Comparison of ENCODE assay signal across 13 cellular contexts in genomic region chr1:89865498-89866385, GRCh38. TPM values are rescaled to one million over a fixed set of nuclear protein-coding genes. Genes with fewer than 3 reads are reported as not detected.
DNase-seq lines count a peak whose midpoint lies in the region; ATAC-seq, FAIRE-seq and TF ChIP-seq lines count a peak whose summit lies in the region.
"Had no signal": no experiment of that assay in that cellular context is flagged by ENCODE, and none has a peak within 500 bp of the region (broad histone marks: within the 10 kb centered on the region; RNA-seq: fewer than 3 reads in every experiment).

No MANE protein-coding gene starts in this region.

- FAIRE-seq in HepG2 (lab: Jason Lieb, UNC): no peak
- FAIRE-seq: TTC549 had no signal

- H3K36me3 ChIP-seq in right lobe of liver (peaks cover 0 to 9% (median 0%) of the 10 kb centered on the region in 4 donors), HepG2 (replicated peaks in 1 of 2; ENCODE audit: control insufficient read depth in 1 of 2, insufficient read depth in 2 of 2, low read length in 2 of 2) (peaks cover 9 to 45% of the 10 kb centered on the region in 2 experiments; a peak in 4 of 5 replicates), left ventricle myocardium inferior (peaks cover 14% of the 10 kb centered on the region), Caco-2 (ENCODE audit: control insufficient read depth, insufficient read depth, low read length) (no peaks in the 10 kb centered on the region)

- CTCF ChIA-PET in HepG2 (lab: Yijun Ruan, JAX; ENCODE audit: low intra/inter-chr PET ratio, low total read pairs): no interaction called here
- CTCF ChIA-PET in Caco-2 (lab: Charles Lee): no interaction called here

- no peak overlapping the region for H3K4me3 ChIP-seq in right lobe of liver
- no peak overlapping the region for H3K4me3 ChIP-seq in HepG2 (replicated peaks in 1 of 3; ENCODE audit: insufficient read depth in 1 of 3, low read depth in 2 of 3, low read length in 3 of 3)
- H3K4me3 ChIP-seq in left ventricle myocardium inferior: no peak overlapping the region
- no peak overlapping the region for H3K4me3 ChIP-seq in Caco-2 (ENCODE audit: low read depth, low read length)
- H3K4me3 ChIP-seq: heart left ventricle had no signal

- ATAC-seq in right lobe of liver: peak; percentile 12 to 72 (median 26)
- no peak for ATAC-seq in HepG2
- ATAC-seq in sciatic nerve: no peak

- peaks cover 68% of the 10 kb centered on the region for H3K4me1 Mint-ChIP-seq in activated T-helper 1 cell treated with anti-CD3 and anti-CD28 coated beads, Interleukin-12 subunit alpha, Interleukin-12 subunit beta, Interleukin-2, Interleukin-4 antibody, amounts not matched to agents 30 ng/mL and 10 ng/mL and 1 ng/mL, durations not matched to agents 14 hours and 24 hours and 36 hours (ENCODE audit: low read depth)
- peaks cover 14% of the 10 kb centered on the region for H3K4me1 Mint-ChIP-seq in Caco-2 (ENCODE audit: low read depth, unreplicated experiment)

- no peak for TF ChIP-seq POLR2A in right lobe of liver (IDR thresholded peaks at IDR 0.05)
- TF ChIP-seq POLR2A in HepG2 (IDR thresholded peaks at IDR 0.05; ENCODE audit: insufficient read depth in 1 of 2, low read depth in 2 of 2, low read length in 2 of 2): no peak

- no peaks in the 10 kb centered on the region for H3K27me3 Mint-ChIP-seq in activated T-helper 1 cell treated with anti-CD3 and anti-CD28 coated beads, Interleukin-12 subunit alpha, Interleukin-12 subunit beta, Interleukin-2, Interleukin-4 antibody, amounts not matched to agents 30 ng/mL and 10 ng/mL and 1 ng/mL, durations not matched to agents 14 hours and 24 hours and 36 hours (ENCODE audit: insufficient read depth)
- no peaks in the 10 kb centered on the region for H3K27me3 Mint-ChIP-seq in Caco-2 (ENCODE audit: insufficient read depth, unreplicated experiment)

- in situ Hi-C loops in HepG2 (cut with HindIII; ENCODE audit: extremely low pct_ligation_motif_present, low pct_unique_long_range_greater_than_20kb): no loop called here

- H3K9me3 ChIP-seq in right lobe of liver (no peaks in the 10 kb centered on the region), HepG2 (ENCODE audit: low read length) (no peaks in the 10 kb centered on the region), left ventricle myocardium inferior (replicated peaks) (no peaks in the 10 kb centered on the region), Caco-2 (no peaks in the 10 kb centered on the region)
- H3K9me3 ChIP-seq: heart left ventricle had no signal

- H3K27ac Mint-ChIP-seq in activated T-helper 1 cell treated with anti-CD3 and anti-CD28 coated beads, Interleukin-12 subunit alpha, Interleukin-12 subunit beta, Interleukin-2, Interleukin-4 antibody, amounts not matched to agents 30 ng/mL and 10 ng/mL and 1 ng/mL, durations not matched to agents 14 hours and 24 hours and 36 hours: peak overlapping the region; percentile 25
- no peak overlapping the region for H3K27ac Mint-ChIP-seq in Caco-2 (ENCODE audit: unreplicated experiment)

- TF ChIP-seq RAD21 in HepG2 (CRISPR knock-in tag; IDR thresholded peaks at IDR 0.05): no peak

- TF ChIP-seq EP300 in HepG2 (IDR thresholded peaks at IDR 0.05; ENCODE audit: low read depth in 2 of 2, low read length in 2 of 2) (no peak), HepG2 (CRISPR knock-in tag; IDR thresholded peaks at IDR 0.05; ENCODE audit: borderline replicate concordance) (no peak)

- H3K27ac ChIP-seq in right lobe of liver: peak overlapping the region in 1 of 3 donors; percentile 21
- no peak overlapping the region for H3K27ac ChIP-seq in HepG2 (ENCODE audit: extremely low read length, insufficient read depth, low read length)
- H3K27ac ChIP-seq in left ventricle myocardium inferior (replicated peaks): peak overlapping the region; percentile 31

- WGBS in right lobe of liver (ENCODE audit: insufficient coverage, low coverage, low lambda C conversion rate, missing lambda C conversion rate): 62% methylated on average over 4 of the region's 4 CpGs
- 94% methylated on average over 4 of the region's 4 CpGs for WGBS in HepG2 (ENCODE audit: low lambda C conversion rate)

- peaks cover 20% of the 10 kb centered on the region for H3K79me2 ChIP-seq in HepG2 (ENCODE audit: insufficient read depth, low read length)

- peaks cover 0 to 12% (median 3%) of the 10 kb centered on the region in 4 donors for H3K4me1 ChIP-seq in right lobe of liver
- peaks cover 37% of the 10 kb centered on the region for H3K4me1 ChIP-seq in HepG2 (ENCODE audit: insufficient read depth, low read length)
- peaks cover 20% of the 10 kb centered on the region for H3K4me1 ChIP-seq in left ventricle myocardium inferior
- 0 out of 2 replicates have a peak, but pooled peaks cover 5% of the 10 kb centered on the region for H3K4me1 ChIP-seq in Caco-2

- H3K36me3 Mint-ChIP-seq in activated T-helper 1 cell treated with anti-CD3 and anti-CD28 coated beads, Interleukin-12 subunit alpha, Interleukin-12 subunit beta, Interleukin-2, Interleukin-4 antibody, amounts not matched to agents 30 ng/mL and 10 ng/mL and 1 ng/mL, durations not matched to agents 14 hours and 24 hours and 36 hours (ENCODE audit: low read depth): peaks cover 52% of the 10 kb centered on the region
- peaks cover 28% of the 10 kb centered on the region for H3K36me3 Mint-ChIP-seq in Caco-2 (ENCODE audit: insufficient read depth, unreplicated experiment)

- H3K9me3 Mint-ChIP-seq in activated T-helper 1 cell treated with anti-CD3 and anti-CD28 coated beads, Interleukin-12 subunit alpha, Interleukin-12 subunit beta, Interleukin-2, Interleukin-4 antibody, amounts not matched to agents 30 ng/mL and 10 ng/mL and 1 ng/mL, durations not matched to agents 14 hours and 24 hours and 36 hours: no peaks in the 10 kb centered on the region
- H3K9me3 Mint-ChIP-seq in Caco-2 (ENCODE audit: unreplicated experiment): no peaks in the 10 kb centered on the region

- BruUV-seq in HepG2 (replicated peaks; lab: Mats Ljungman, UMichigan) (no TSS peak), Caco-2 (replicated peaks; lab: Mats Ljungman, UMichigan) (no TSS peak)

- DNase-seq in right lobe of liver (no peak), HepG2 (ENCODE audit: low spot score) (no peak), left ventricle myocardium inferior (no peak), Caco-2 (no peak), SIG-M5 (lab: John Stamatoyannopoulos, UW) (no peak), sciatic nerve (ENCODE audit: low spot score) (no peak), DMS 273 (lab: John Stamatoyannopoulos, UW; ENCODE audit: unreplicated experiment) (no peak)
- DNase-seq in activated T-helper 1 cell treated with anti-CD3 and anti-CD28 coated beads, Interleukin-12 subunit alpha, Interleukin-12 subunit beta, Interleukin-2, Interleukin-4 antibody, amounts not matched to agents 30 ng/mL and 10 ng/mL and 1 ng/mL, durations not matched to agents 14 hours and 24 hours and 36 hours (ENCODE audit: low spot score): no peak
- DNase-seq: amygdala, heart left ventricle, NCI-H510A treated with DMSO at 0.1 percent for 48 hours had no signal

- POLR2A ChIA-PET in HepG2 (lab: Yijun Ruan, JAX) (no interaction called here), Caco-2 (lab: Charles Lee) (no interaction called here)

- no peak overlapping the region for H2AFZ ChIP-seq in HepG2 (ENCODE audit: low read length)

- H3K4me3 Mint-ChIP-seq in activated T-helper 1 cell treated with anti-CD3 and anti-CD28 coated beads, Interleukin-12 subunit alpha, Interleukin-12 subunit beta, Interleukin-2, Interleukin-4 antibody, amounts not matched to agents 30 ng/mL and 10 ng/mL and 1 ng/mL, durations not matched to agents 14 hours and 24 hours and 36 hours: no peak overlapping the region
- no peak overlapping the region for H3K4me3 Mint-ChIP-seq in Caco-2 (ENCODE audit: unreplicated experiment)
- H3K4me3 Mint-ChIP-seq: CD14-positive monocyte had no signal

- H4K20me1 ChIP-seq in HepG2 (ENCODE audit: insufficient read depth, low read length): no peaks in the 10 kb centered on the region; the same call in 1 of the 2 replicates

- TF ChIP-seq CTCF in right lobe of liver (IDR thresholded peaks at IDR 0.05) (no peak), HepG2 (CRISPR knock-in tag; IDR thresholded peaks at IDR 0.05) (no peak), left ventricle myocardium inferior (IDR thresholded peaks at IDR 0.05; ENCODE audit: borderline replicate concordance) (no peak), Caco-2 (IDR thresholded peaks at IDR 0.05; ENCODE audit: insufficient read depth in 1 of 2, low read depth in 1 of 2, low read length in 1 of 2, severe bottlenecking in 1 of 2, unreplicated experiment in 1 of 2) (no peak)

- no peaks in the 10 kb centered on the region for H3K27me3 ChIP-seq in right lobe of liver
- H3K27me3 ChIP-seq in HepG2 (ENCODE audit: control insufficient read depth in 1 of 2, insufficient read depth in 2 of 2, low read length in 2 of 2): no peaks in the 10 kb centered on the region
- no peaks in the 10 kb centered on the region for H3K27me3 ChIP-seq in left ventricle myocardium inferior (ENCODE audit: low read depth)
- no peaks in the 10 kb centered on the region for H3K27me3 ChIP-seq in Caco-2 (replicated peaks; ENCODE audit: control insufficient read depth, insufficient read depth, low read length)
- H3K27me3 ChIP-seq: heart left ventricle had no signal

- intact Hi-C loops in right lobe of liver (cut with DNase I) (no loop called here), HepG2 (cut with micrococcal nuclease; ENCODE audit: unreplicated experiment) (no loop called here), left ventricle myocardium inferior (cut with micrococcal nuclease) (no loop called here), Caco-2 (cut with micrococcal nuclease; ENCODE audit: unreplicated experiment) (no loop called here), sciatic nerve (cut with DNase I) (no loop called here)
- intact Hi-C loops in activated T-helper 1 cell treated with anti-CD3 and anti-CD28 coated beads, Interleukin-12 subunit alpha, Interleukin-12 subunit beta, Interleukin-2, Interleukin-4 antibody, amounts not matched to agents 30 ng/mL and 10 ng/mL and 1 ng/mL, durations not matched to agents 14 hours and 24 hours and 36 hours (cut with micrococcal nuclease): loop anchor here (2.0 kb wide), 2 partner anchors 15 to 23 kb away; no protein-coding TSS in a partner anchor

- H3K4me2 ChIP-seq in HepG2 (ENCODE audit: low read depth, low read length): no peak overlapping the region

- no peak overlapping the region for H3K9ac ChIP-seq in HepG2 (ENCODE audit: insufficient read depth, low read depth, low read length)

RNA-seq across cellular contexts. Expression of gene LRRC8D, which starts 44.9 kb away (rescaled TPM):
- total RNA-seq in right lobe of liver (10 to 100 TPM; 11.5 to 22.1 (median 19.3) TPM), HepG2 (2016; rRNA removed; fragmentation: Illumina TruSeq; extraction: Trizol) (44.6 and 45.5 TPM in 2 replicates), left ventricle myocardium inferior (6.4 TPM), Caco-2 (2022) (34.4 and 39.4 TPM in 2 replicates), sciatic nerve (24.2 TPM)
- 8.5 and 9.3 TPM in 2 replicates for total RNA-seq in HepG2 (2016; cell fraction: cytosol; rRNA removed; fragmentation: Illumina TruSeq; extraction: Trizol; ENCODE audit: low read depth)
- total RNA-seq in HepG2 (2016; cell fraction: insoluble cytoplasmic fraction; rRNA removed; fragmentation: Illumina TruSeq; extraction: Trizol): 43.8 and 46.2 TPM in 2 replicates
- 33.3 and 37.9 TPM in 2 replicates for total RNA-seq in HepG2 (2016; cell fraction: membrane; rRNA removed; fragmentation: Illumina TruSeq; extraction: Trizol)
- total RNA-seq in HepG2 (2016; cell fraction: nucleus; rRNA removed; fragmentation: Illumina TruSeq; extraction: Trizol): 43.7 and 45.6 TPM in 2 replicates
- 29.9 and 30.0 TPM in 2 replicates for polyA plus RNA-seq in HepG2 (2011; rRNA removed)
- polyA plus RNA-seq in HepG2 (2011; cell fraction: cytosol; rRNA removed): 27.1 and 30.0 TPM in 2 replicates
- polyA plus RNA-seq in HepG2 (2011; cell fraction: nucleus; rRNA removed): 29.5 and 30.7 TPM in 2 replicates
- polyA plus RNA-seq in HepG2 (2012): 26.8 and 28.6 TPM in 2 replicates
- polyA plus RNA-seq in HepG2 (2016; cell fraction: cytosol; fragmentation: Illumina TruSeq; extraction: Trizol; ENCODE audit: low read depth): 5.8 and 5.9 TPM in 2 replicates
- polyA plus RNA-seq in HepG2 (2016; cell fraction: insoluble cytoplasmic fraction; fragmentation: Illumina TruSeq; extraction: Trizol; ENCODE audit: low read depth): 47.0 and 48.7 TPM in 2 replicates
- polyA plus RNA-seq in HepG2 (2016; cell fraction: membrane; fragmentation: Illumina TruSeq; extraction: Trizol; ENCODE audit: low read depth): 20.5 and 21.4 TPM in 2 replicates
- 53.9 and 57.1 TPM in 2 replicates for polyA plus RNA-seq in HepG2 (2016; cell fraction: nucleus; fragmentation: Illumina TruSeq; extraction: Trizol; ENCODE audit: insufficient read depth, low read depth)
- 65.8 and 107 TPM in 2 replicates for polyA minus RNA-seq in HepG2 (2011; rRNA and poly(A)+ RNA removed; ENCODE audit: low replicate concordance)
- 26.6 and 33.6 TPM in 2 replicates for polyA minus RNA-seq in HepG2 (2011; cell fraction: cytosol; rRNA and poly(A)+ RNA removed)
- polyA minus RNA-seq in HepG2 (2011; cell fraction: nucleus; rRNA and poly(A)+ RNA removed): 44.2 and 52.0 TPM in 2 replicates
- 43.3 and 45.0 TPM in 2 replicates for total RNA-seq in activated T-helper 1 cell treated with anti-CD3 and anti-CD28 coated beads, Interleukin-12 subunit alpha, Interleukin-12 subunit beta, Interleukin-2, Interleukin-4 antibody, amounts not matched to agents 30 ng/mL and 10 ng/mL and 1 ng/mL, durations not matched to agents 14 hours and 24 hours and 36 hours

Comparison
In these comparisons a context has a peak if more than half of its experiments do, and no peak if none do; other contexts are left out.
1. ATAC-seq: peak in right lobe of liver (4 of 4); none in HepG2 (single experiment) and sciatic nerve (single experiment).